8 cellular contexts compared by ENCODE assay signal in genomic region chr12:642633-643477, GRCh38. TPM values are rescaled to one million over a fixed set of nuclear protein-coding genes. Genes with fewer than 3 reads are reported as not detected.
DNase-seq lines count a peak whose midpoint lies in the region; ATAC-seq lines count a peak whose summit lies in the region.

No MANE protein-coding gene starts in this region.

- peaks cover 44% of the 10 kb centered on the region for H3K4me1 ChIP-seq in CD8-positive, alpha-beta memory T cell (ENCODE audit: insufficient read depth, low read length)
- peaks cover 48% of the 10 kb centered on the region for H3K4me1 ChIP-seq in adipocyte (ENCODE audit: control insufficient read depth, insufficient read depth, low read length)

- H3K9ac ChIP-seq in adipocyte (ENCODE audit: low read length), result peak overlapping the region; percentile 91

- no peaks in the 10 kb centered on the region for H3K27me3 ChIP-seq in CD8-positive, alpha-beta memory T cell (ENCODE audit: insufficient read depth, low read length, poor library complexity, severe bottlenecking)
- H3K27me3 ChIP-seq in adipocyte (replicated peaks; ENCODE audit: control insufficient read depth, insufficient read depth, low read length), result no peaks in the 10 kb centered on the region

- H3K4me3 ChIP-seq in CD8-positive, alpha-beta memory T cell (ENCODE audit: low read length), result peak overlapping the region; percentile 92
- peak overlapping the region; percentile 77 for H3K4me3 ChIP-seq in adipocyte (ENCODE audit: low read length)

- intact Hi-C loops in left cardiac atrium (cut with DNase I) (loop anchor here (2.0 to 10.0 kb wide), 2 partner anchors 58 to 108 kb away; no protein-coding TSS in a partner anchor), posterior vena cava (cut with DNase I) (loop anchor here (5.0 to 10.0 kb wide), 3 partner anchors 66 to 109 kb away; partner anchors contain the start of gene WNK1 (in 1 of the 2))

- H3K9me3 Mint-ChIP-seq in CD8-positive, alpha-beta memory T cell, result no peaks in the 10 kb centered on the region

- peak overlapping the region; percentile 83 for H3K27ac ChIP-seq in CD8-positive, alpha-beta memory T cell (ENCODE audit: low read depth, low read length)

- H3K36me3 ChIP-seq in CD8-positive, alpha-beta memory T cell (ENCODE audit: insufficient read depth, low read length), result no peaks in the 10 kb centered on the region
- no peaks in the 10 kb centered on the region for H3K36me3 ChIP-seq in adipocyte (ENCODE audit: control insufficient read depth, insufficient read depth, low read length, severe bottlenecking)

- peak overlapping the region; percentile 93 to 98 (median 97) for H3K27ac Mint-ChIP-seq in CD8-positive, alpha-beta memory T cell

- no peaks in the 10 kb centered on the region for H3K9me3 ChIP-seq in CD8-positive, alpha-beta memory T cell (ENCODE audit: low read length)
- H3K9me3 ChIP-seq in adipocyte (ENCODE audit: control insufficient read depth, low read length), result no peaks in the 10 kb centered on the region

- H3K27me3 Mint-ChIP-seq in CD8-positive, alpha-beta memory T cell, result peaks cover 0 to 2% of the 10 kb centered on the region in 2 donors

- peak; percentile 73 to 86 (median 77) for DNase-seq in CD8-positive, alpha-beta memory T cell
- DNase-seq in SW480 (ENCODE audit: low spot score) (peak; percentile 87), adipocyte (ENCODE audit: low read depth) (peak; percentile 78), left cardiac atrium (peak; percentile 87), posterior vena cava (ENCODE audit: low spot score) (peak; percentile 92), ureter (ENCODE audit: low spot score) (peak; percentile 77)

- ATAC-seq in GM19395 (IDR thresholded peaks at IDR 0.05; ENCODE audit: unreplicated experiment), result peak; percentile 67
- peak; percentile 65 for ATAC-seq in HG03571 (IDR thresholded peaks at IDR 0.05; ENCODE audit: unreplicated experiment)
- peak; percentile 78 to 89 for ATAC-seq in left cardiac atrium

- peaks cover 0 to 7% (median 2%) of the 10 kb centered on the region in 3 donors for H3K36me3 Mint-ChIP-seq in CD8-positive, alpha-beta memory T cell

- POLR2A ChIA-PET in CD8-positive, alpha-beta memory T cell (lab: Charles Lee), result interaction anchor here (0.8 to 2.6 kb wide), 5 partner anchors 42 to 117 kb away, joined by 3 to 39 read pairs (median 5); partner anchors contain the start of gene WNK1

- peak overlapping the region; percentile 87 to 94 (median 92) for H3K4me3 Mint-ChIP-seq in CD8-positive, alpha-beta memory T cell

- CTCF ChIA-PET in CD8-positive, alpha-beta memory T cell (lab: Charles Lee), result interaction anchor here (0.6 to 4.6 kb wide), 5 partner anchors 47 to 171 kb away, joined by 3 to 41 read pairs (median 5); partner anchors contain the start of gene WNK1

- H3K4me1 Mint-ChIP-seq in CD8-positive, alpha-beta memory T cell, result peaks cover 44 to 58% (median 52%) of the 10 kb centered on the region in 3 donors

RNA-seq across cellular contexts. Expression of gene NINJ2, which starts 20.4 kb away (rescaled TPM):
- total RNA-seq in CD8-positive, alpha-beta memory T cell, result 1 to 10 TPM; 3.3 to 4.2 TPM
- 47.1 TPM for polyA plus RNA-seq in CD8-positive, alpha-beta memory T cell
- total RNA-seq in left cardiac atrium, result 1 to 10 TPM; 5.2 to 7.0 TPM
- 1 to 10 TPM; 4.6 to 5.6 TPM for total RNA-seq in posterior vena cava
- 4.9 TPM for total RNA-seq in ureter

Comparison
In these comparisons a context has a peak if more than half of its experiments do, and no peak if none do; other contexts are left out.
1. Peak in every context shown above with its lines: DNase-seq, ATAC-seq, H3K4me3 ChIP-seq and H3K27ac ChIP-seq.